In genomic region chr1:27133990-27134389, GRCh38 we compare ENCODE assay signal across 13 cellular contexts. TPM values are rescaled to one million over a fixed set of nuclear protein-coding genes. Genes with fewer than 3 reads are reported as not detected.
A peak's percentile ranks its signal among the peaks of the same experiment; 100 is the strongest.
DNase-seq lines count a peak whose midpoint lies in the region; ATAC-seq and TF ChIP-seq lines count a peak whose summit lies in the region.
"Had no signal": no experiment of that assay in that cellular context is flagged by ENCODE, and none has a peak within 500 bp of the region (broad histone marks: within the 10 kb centered on the region; RNA-seq: fewer than 3 reads in every experiment).

No MANE protein-coding gene starts in this region.

- peaks cover 0 to 10% (median 0%) of the 10 kb centered on the region in 9 donors for H3K36me3 ChIP-seq in heart right ventricle

- H3K27ac ChIP-seq in heart right ventricle: peak overlapping the region in 7 of 10 donors; percentile 35 to 88 (median 64)

- no peaks in the 10 kb centered on the region for H3K27me3 ChIP-seq in heart right ventricle

- TF ChIP-seq CTCF in heart right ventricle (IDR thresholded peaks at IDR 0.05) (no peak), activated B cell treated with CpG ODN at 0.5 μM for 24 hours (IDR thresholded peaks at IDR 0.05) (no peak)

- POLR2A ChIA-PET in activated B cell treated with CpG ODN at 0.5 μM for 24 hours (lab: Charles Lee): interaction anchor here (12.3 kb wide), 1 partner anchor 18 kb away, joined by 127 read pairs; the partner anchor contains the start of gene SLC9A1

- no peaks in the 10 kb centered on the region for H3K27me3 Mint-ChIP-seq in activated B cell treated with CpG ODN at 0.5 μM for 24 hours
- no peaks in the 10 kb centered on the region for H3K27me3 Mint-ChIP-seq in stimulated activated naive B cell treated with anti-CD40 and anti-IgM and Interleukin-4, amounts not matched to agents 10 μg/mL and 1 μg/mL and 100 μg/mL, for 72 hours

- H3K9me3 ChIP-seq in heart right ventricle: no peaks in the 10 kb centered on the region

- CTCF ChIA-PET in activated B cell treated with CpG ODN at 0.5 μM for 24 hours (lab: Charles Lee): interaction anchor here (1.4 to 2.7 kb wide), 3 partner anchors 22 to 162 kb away, joined by 5 to 10 read pairs (median 6); no protein-coding TSS in a partner anchor

- H3K4me3 Mint-ChIP-seq in activated B cell treated with CpG ODN at 0.5 μM for 24 hours: no peak overlapping the region
- peak overlapping the region in 1 of 2 donors; percentile 62 for H3K4me3 Mint-ChIP-seq in stimulated activated naive B cell treated with anti-CD40 and anti-IgM and Interleukin-4, amounts not matched to agents 10 μg/mL and 1 μg/mL and 100 μg/mL, for 72 hours

- H3K4me3 ChIP-seq in heart right ventricle: no peak overlapping the region

- H3K4me1 ChIP-seq in heart right ventricle: peaks cover 10 to 96% (median 64%) of the 10 kb centered on the region in 9 donors

- 74 to 82% methylated on average over 6 of the region's 6 CpGs for WGBS in heart right ventricle, 2 donors

- H3K9me3 Mint-ChIP-seq in activated B cell treated with CpG ODN at 0.5 μM for 24 hours: no peaks in the 10 kb centered on the region
- H3K9me3 Mint-ChIP-seq in stimulated activated naive B cell treated with anti-CD40 and anti-IgM and Interleukin-4, amounts not matched to agents 10 μg/mL and 1 μg/mL and 100 μg/mL, for 72 hours: no peaks in the 10 kb centered on the region

- H3K36me3 Mint-ChIP-seq in activated B cell treated with CpG ODN at 0.5 μM for 24 hours (ENCODE audit: low read depth): no peaks in the 10 kb centered on the region
- peaks cover 17 to 22% of the 10 kb centered on the region in 2 donors for H3K36me3 Mint-ChIP-seq in stimulated activated naive B cell treated with anti-CD40 and anti-IgM and Interleukin-4, amounts not matched to agents 10 μg/mL and 1 μg/mL and 100 μg/mL, for 72 hours

- ATAC-seq in heart right ventricle (no peak), left ventricle myocardium superior (no peak), HG02642 (IDR thresholded peaks at IDR 0.05; ENCODE audit: poor library complexity, unreplicated experiment) (peak; percentile 41), activated B cell treated with CpG ODN at 0.5 μM for 24 hours (ENCODE audit: low read depth) (peak; percentile 68)
- peak; percentile 94 to 95 for ATAC-seq in stimulated activated naive B cell treated with anti-CD40 and anti-IgM and Interleukin-4, amounts not matched to agents 10 μg/mL and 1 μg/mL and 100 μg/mL, for 72 hours (replicated peaks)
- ATAC-seq: activated CD4-positive, CD25-positive, alpha-beta regulatory T cell treated with anti-CD3 and anti-CD28 coated beads, Interleukin-2, amount 50 U/mL, for 24 hours had no signal

- H3K27ac Mint-ChIP-seq in activated B cell treated with CpG ODN at 0.5 μM for 24 hours: peak overlapping the region; percentile 61
- H3K27ac Mint-ChIP-seq in stimulated activated naive B cell treated with anti-CD40 and anti-IgM and Interleukin-4, amounts not matched to agents 10 μg/mL and 1 μg/mL and 100 μg/mL, for 72 hours: peak overlapping the region; percentile 88

- peaks cover 62% of the 10 kb centered on the region for H3K4me1 Mint-ChIP-seq in activated B cell treated with CpG ODN at 0.5 μM for 24 hours
- H3K4me1 Mint-ChIP-seq in stimulated activated naive B cell treated with anti-CD40 and anti-IgM and Interleukin-4, amounts not matched to agents 10 μg/mL and 1 μg/mL and 100 μg/mL, for 72 hours: peaks cover 51 to 66% of the 10 kb centered on the region in 2 donors

- intact Hi-C loops in heart right ventricle (cut with DNase I): loop anchor here in 1 of 10 donors (5.0 kb wide), 1 partner anchor 333 kb away; no protein-coding TSS in a partner anchor
- intact Hi-C loops in left ventricle myocardium superior (cut with micrococcal nuclease): no loop called here
- intact Hi-C loops in activated B cell treated with CpG ODN at 0.5 μM for 24 hours (cut with micrococcal nuclease): loop anchor here (1.0 kb wide), 1 partner anchor 22 kb away; no protein-coding TSS in a partner anchor

- no peak for DNase-seq in heart right ventricle
- DNase-seq in left ventricle myocardium superior: no peak
- DNase-seq in activated B cell treated with CpG ODN at 0.5 μM for 24 hours: no peak
- DNase-seq in stimulated activated naive B cell treated with anti-CD40 and anti-IgM and Interleukin-4, amounts not matched to agents 10 μg/mL and 1 μg/mL and 100 μg/mL, for 72 hours: peak; percentile 60
- DNase-seq in T-helper 1 cell: no peak
- DNase-seq in T1000 (lab: John Stamatoyannopoulos, UW): no peak
- no peak for DNase-seq in pons (ENCODE audit: low spot score)
- DNase-seq: activated effector memory CD4-positive, alpha-beta T cell treated with Interleukin-2 at 50 U/mL for 16 hours; DND-41; NCI-H446 treated with DMSO at 0.1 percent for 48 hours; RPMI8226 had no signal

RNA-seq across cellular contexts. Expression of gene SLC9A1, which starts 20.9 kb away (rescaled TPM):
- total RNA-seq in heart right ventricle (10 to 100 TPM in 9 of 10 donors, 1 to 10 TPM in 1; 9.4 to 34.4 (median 22.1) TPM), left ventricle myocardium superior (23.1 TPM), activated B cell treated with CpG ODN at 0.5 μM for 24 hours (12.2 and 13.6 TPM in 2 replicates)
- 10 to 100 TPM; 11.3 TPM for polyA plus RNA-seq in heart right ventricle

Comparison
In these comparisons a context has a peak if more than half of its experiments do, and no peak if none do; other contexts are left out.
1. ATAC-seq: peak in HG02642 (single experiment), activated B cell treated with CpG ODN at 0.5 μM for 24 hours (single experiment) and stimulated activated naive B cell treated with anti-CD40 and anti-IgM and Interleukin-4, amounts not matched to agents 10 μg/mL and 1 μg/mL and 100 μg/mL, for 72 hours (2 of 2); none in heart right ventricle (0 of 8) and left ventricle myocardium superior (single experiment).